16 cellular contexts compared by ENCODE assay signal in the genomic region with DNA sequence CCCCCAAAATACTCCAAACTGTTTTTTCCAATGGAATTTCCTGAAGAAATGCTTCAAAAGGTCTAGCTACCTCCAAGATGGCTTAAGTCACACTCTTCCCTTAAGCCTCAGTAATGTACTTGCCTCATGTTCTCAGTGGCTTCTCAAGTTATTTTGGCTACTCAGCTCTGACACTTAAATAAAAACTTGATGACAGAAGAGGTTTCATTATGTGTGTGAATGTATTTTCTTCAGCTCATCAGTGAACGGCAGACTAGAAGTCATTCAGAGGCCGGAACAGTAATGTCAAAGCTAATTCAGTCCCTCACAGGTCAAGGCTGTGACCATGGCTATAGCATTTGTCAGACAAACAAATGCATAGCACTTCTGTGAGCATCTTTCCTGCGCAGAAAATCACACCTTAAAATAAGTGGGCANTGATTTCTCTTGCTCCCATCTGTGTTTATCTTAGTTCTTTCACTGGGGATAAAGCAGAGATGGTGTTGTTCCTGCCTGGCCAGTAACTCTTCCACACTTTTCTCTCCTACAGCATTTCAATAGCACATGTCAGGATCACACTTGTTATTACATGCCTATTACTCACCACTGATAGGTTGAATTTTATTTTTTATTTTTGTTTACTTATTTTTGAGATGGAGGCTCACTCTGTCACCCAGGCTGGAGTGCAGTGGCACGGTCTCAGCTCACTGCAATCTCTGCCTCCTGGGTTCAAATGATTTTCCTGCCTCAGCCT.
DNase-seq lines count a peak whose midpoint lies in the region; ATAC-seq, FAIRE-seq and TF ChIP-seq lines count a peak whose summit lies in the region.
"Had no signal": no experiment of that assay in that cellular context is flagged by ENCODE, and none has a peak within 500 bp of the region (broad histone marks: within the 10 kb centered on the region; RNA-seq: fewer than 3 reads in every experiment).

No MANE protein-coding gene starts in this region.

- H3K27me3 ChIP-seq in hepatocyte = no peaks in the 10 kb centered on the region
- H3K27me3 ChIP-seq: heart right ventricle, ovary had no signal

- H3K9me3 ChIP-seq in hepatocyte (ENCODE audit: low read depth) = no peaks in the 10 kb centered on the region
- H3K9me3 ChIP-seq: ovary had no signal

- FAIRE-seq in GM19239 (lab: Jason Lieb, UNC) = no peak
- FAIRE-seq: G401.6 had no signal

- WGBS in hepatocyte (ENCODE audit: low lambda C conversion rate, missing lambda C conversion rate) = 92% methylated on average over 4 of the region's 4 CpGs

- peak; percentile 71 for ATAC-seq in GM19328 (IDR thresholded peaks at IDR 0.05; ENCODE audit: unreplicated experiment)
- ATAC-seq in HG02870 (IDR thresholded peaks at IDR 0.05; ENCODE audit: unreplicated experiment) = peak; percentile 80
- no peak for ATAC-seq in GM19324 (IDR thresholded peaks at IDR 0.05; ENCODE audit: low FRiP score, unreplicated experiment)

- H3K79me2 ChIP-seq in hepatocyte = no peaks in the 10 kb centered on the region

- no peak overlapping the region for H3K4me3 ChIP-seq in hepatocyte
- H3K4me3 ChIP-seq: heart right ventricle, lung, ovary had no signal

- in situ Hi-C loops in GM13976 (cut with MboI; ENCODE audit: low sequenced_read_pairs, unreplicated experiment) = no loop called here

- DNase-seq in GM13976 (ENCODE audit: low spot score) = peak; percentile 49
- DNase-seq in RPMI8226 = peak; percentile 82
- no peak for DNase-seq in GM19239 (ENCODE audit: insufficient read length, low spot score)
- no peak for DNase-seq in hepatocyte (ENCODE audit: low spot score)
- DNase-seq in GDM1 (lab: John Stamatoyannopoulos, UW) = no peak
- DNase-seq: C1 segment of cervical spinal cord; H7; heart right ventricle; NCI-H1436 treated with DMSO at 0.1 percent for 48 hours; ovary; stimulated activated CD4-positive, alpha-beta T cell treated with anti-CD3 and anti-CD28 coated beads, Interleukin-4, amount 100 ng/mL, for 24 hours had no signal

- TF ChIP-seq CTCF in GM13976 (IDR thresholded peaks at IDR 0.05; ENCODE audit: borderline replicate concordance, control extremely low read depth, extremely low read depth, insufficient read depth, missing control alignments) = no peak
- no peak for TF ChIP-seq CTCF in hepatocyte (IDR thresholded peaks at IDR 0.05; ENCODE audit: poor library complexity)

- no peaks in the 10 kb centered on the region for H4K20me1 ChIP-seq in hepatocyte (ENCODE audit: insufficient read depth, poor library complexity, severe bottlenecking)

- no peaks in the 10 kb centered on the region for H3K36me3 ChIP-seq in hepatocyte (replicated peaks; ENCODE audit: insufficient read depth, low read depth)
- H3K36me3 ChIP-seq: heart right ventricle, ovary had no signal

- H3K9me2 ChIP-seq in hepatocyte (replicated peaks; ENCODE audit: insufficient read depth) = no peaks in the 10 kb centered on the region

- no peak overlapping the region for H3K27ac ChIP-seq in hepatocyte
- H3K27ac ChIP-seq: heart right ventricle, ovary had no signal

- no peaks in the 10 kb centered on the region for H3K4me1 ChIP-seq in hepatocyte (ENCODE audit: insufficient read depth)

- H2AFZ ChIP-seq in hepatocyte = no peak overlapping the region

- no peak overlapping the region for H3K4me2 ChIP-seq in hepatocyte

Comparison
In these comparisons a context has a peak if more than half of its experiments do, and no peak if none do; other contexts are left out.
1. DNase-seq: peak in GM13976 (single experiment) and RPMI8226 (single experiment); none in GM19239 (single experiment), hepatocyte (single experiment) and GDM1 (single experiment).